Comparison of ENCODE assay signal across 18 cellular contexts in genomic region chr13:43284162-43284561, GRCh38.
DNase-seq lines count a peak whose midpoint lies in the region; ATAC-seq, FAIRE-seq and TF ChIP-seq lines count a peak whose summit lies in the region.
"Had no signal": no experiment of that assay in that cellular context is flagged by ENCODE, and none has a peak within 500 bp of the region (broad histone marks: within the 10 kb centered on the region; RNA-seq: fewer than 3 reads in every experiment).

No MANE protein-coding gene starts in this region.

- no peaks in the 10 kb centered on the region for H4K20me1 ChIP-seq in K562 (replicated peaks; ENCODE audit: control insufficient read depth, insufficient read depth, low read length)

- intact Hi-C loops in K562 (cut with micrococcal nuclease) (no loop called here), colonic mucosa (cut with DNase I) (no loop called here)

- H3K36me3 ChIP-seq in K562 (ENCODE audit: control insufficient read depth, insufficient read depth, low read length) (no peaks in the 10 kb centered on the region), colonic mucosa (no peaks in the 10 kb centered on the region)
- H3K36me3 ChIP-seq: neutrophil had no signal

- no peak overlapping the region for H2AFZ ChIP-seq in K562 (ENCODE audit: low read depth, low read length)

- no TSS peak for BruUV-seq in K562 (replicated peaks; lab: Mats Ljungman, UMichigan)

- no peak for TF ChIP-seq RAD21 in K562 (CRISPR knock-in tag; conservative IDR thresholded peaks at IDR 0.05 in 1 of 2, IDR thresholded peaks at IDR 0.05 in 1 of 2)

- H3K27me3 ChIP-seq in K562 (ENCODE audit: control insufficient read depth in 2 of 2, insufficient read depth in 2 of 2, low read length in 2 of 2) (no peaks in the 10 kb centered on the region), colonic mucosa (no peaks in the 10 kb centered on the region)
- H3K27me3 ChIP-seq: neutrophil had no signal

- no peaks in the 10 kb centered on the region for H3K9me1 ChIP-seq in K562 (ENCODE audit: control insufficient read depth, insufficient read depth, low read length)

- H3K9me3 ChIP-seq in K562 (replicated peaks; ENCODE audit: control insufficient read depth, insufficient read depth, low read depth, low read length) = no peaks in the 10 kb centered on the region
- H3K9me3 ChIP-seq in colonic mucosa = no peaks in the 10 kb centered on the region
- H3K9me3 ChIP-seq: neutrophil had no signal

- WGBS in K562 (ENCODE audit: insufficient coverage, low coverage, missing lambda C conversion rate) = 0% methylated on average over 3 of the region's 3 CpGs

- CTCF ChIA-PET in K562 (lab: Yijun Ruan, JAX; ENCODE audit: low intra/inter-chr PET ratio) = no interaction called here

- no peak for TF ChIP-seq EP300 in K562 (IDR thresholded peaks at IDR 0.05; ENCODE audit: low read length)

- in situ Hi-C loops in ACHN (cut with HindIII; ENCODE audit: low pct_ligation_motif_present, low pct_unique_long_range_greater_than_20kb, low sequenced_read_pairs) = no loop called here
- in situ Hi-C loops in K562 (cut with MboI) = no loop called here

- TF ChIP-seq POLR2A in K562 (conservative IDR thresholded peaks at IDR 0.05) = no peak

- no peak overlapping the region for H3K4me3 ChIP-seq in K562
- no peak overlapping the region for H3K4me3 ChIP-seq in fibroblast of the aortic adventitia (ENCODE audit: low read depth, low read length)
- no peak overlapping the region for H3K4me3 ChIP-seq in colonic mucosa

- POLR2A ChIA-PET in K562 (lab: Yijun Ruan, JAX) = no interaction called here

- no peak for ATAC-seq in K562
- ATAC-seq: HepG2, left lobe of liver, right cardiac atrium had no signal

- H3K9ac ChIP-seq in K562 (ENCODE audit: insufficient read depth in 1 of 2, low read depth in 2 of 2, low read length in 2 of 2) (no peak overlapping the region), colonic mucosa (ENCODE audit: low read depth in 2 of 2, low read length in 2 of 2) (no peak overlapping the region)

- H3K4me1 ChIP-seq in K562 (replicated peaks in 1 of 2; ENCODE audit: control insufficient read depth in 2 of 2, insufficient read depth in 2 of 2, low read length in 2 of 2) = no peaks in the 10 kb centered on the region
- H3K4me1 ChIP-seq in colonic mucosa = no peaks in the 10 kb centered on the region

- no peaks in the 10 kb centered on the region for H3K79me2 ChIP-seq in K562 (ENCODE audit: control insufficient read depth, insufficient read depth, low read length)

- no peak for FAIRE-seq in K562 (lab: Jason Lieb, UNC)
- FAIRE-seq: HepG2, urothelium cell line had no signal

- DNase-seq in ACHN (peak; percentile 5), OCI-M1 (lab: John Stamatoyannopoulos, UW) (peak; percentile 24), K562 (ENCODE audit: extremely low read depth in 1 of 4, low spot score in 3 of 4) (no peak), fibroblast of the aortic adventitia (ENCODE audit: low read depth) (peak; percentile 66), putamen (ENCODE audit: low spot score) (no peak), NCI-H2196 (lab: John Stamatoyannopoulos, UW; ENCODE audit: unreplicated experiment) (no peak), colonic mucosa (no peak), Ammon's horn (ENCODE audit: low spot score) (no peak)
- DNase-seq: CD8-positive, alpha-beta memory T cell; DND-41; NCI-H2029; NCI-H526; right cardiac atrium; stimulated activated CD4-positive, alpha-beta T cell treated with anti-CD3 and anti-CD28 coated beads, Interleukin-1b, Interleukin-23, amount 100 ng/mL, for 48 hours had no signal

- no peak overlapping the region for H3K27ac ChIP-seq in K562 (ENCODE audit: extremely low read depth, low read depth, low read length)
- H3K27ac ChIP-seq in colonic mucosa = no peak overlapping the region
- H3K27ac ChIP-seq: neutrophil had no signal

- no peak overlapping the region for H3K4me2 ChIP-seq in K562 (ENCODE audit: insufficient read depth, low read length)

- no peak for TF ChIP-seq CTCF in K562 (IDR thresholded peaks at IDR 0.05 in 2 of 3, conservative IDR thresholded peaks at IDR 0.05 in 1 of 3; ENCODE audit: insufficient read depth in 2 of 3, low read depth in 1 of 3, low read length in 3 of 3)
- TF ChIP-seq CTCF in fibroblast of the aortic adventitia (IDR thresholded peaks at IDR 0.05; ENCODE audit: insufficient read depth, low read length) = no peak
- TF ChIP-seq CTCF in colonic mucosa (IDR thresholded peaks at IDR 0.05) = no peak

TF ChIP-seq in K562, 482 proteins besides CTCF, POLR2A, EP300 and RAD21 (continues in another document):
- TF ChIP-seq RB1 (IDR thresholded peaks at IDR 0.05; ENCODE audit: low read depth) (no peak), RFX1 (IDR thresholded peaks at IDR 0.05) (no peak), CCAR2 (IDR thresholded peaks at IDR 0.05; ENCODE audit: low read depth, low read length) (no peak), HOXB6 (CRISPR knock-in tag; IDR thresholded peaks at IDR 0.05; ENCODE audit: borderline replicate concordance) (no peak), HMGN3 (IDR thresholded peaks at IDR 0.05; ENCODE audit: borderline replicate concordance, extremely low read depth, insufficient read length, low read depth, low read length) (no peak), ZNF316 (IDR thresholded peaks at IDR 0.05) (peak; percentile 65), TCF15 (CRISPR knock-in tag; IDR thresholded peaks at IDR 0.05) (no peak), CREM (IDR thresholded peaks at IDR 0.05; ENCODE audit: low read depth) (no peak), MAFG (tag; conservative IDR thresholded peaks at IDR 0.05) (0 out of 2 replicates have a peak, but pooled peaks have one; percentile 22), NCOA6 (IDR thresholded peaks at IDR 0.05) (no peak), MNT (conservative IDR thresholded peaks at IDR 0.05) (no peak), PATZ1 (CRISPR knock-in tag; IDR thresholded peaks at IDR 0.05; ENCODE audit: borderline replicate concordance) (no peak), ZNF609 (CRISPR knock-in tag; IDR thresholded peaks at IDR 0.05; ENCODE audit: borderline replicate concordance) (no peak)

Comparison
In these comparisons a context has a peak if more than half of its experiments do, and no peak if none do; other contexts are left out.
1. DNase-seq: peak in ACHN (single experiment), OCI-M1 (single experiment) and fibroblast of the aortic adventitia (single experiment); none in K562 (0 of 4), putamen (single experiment), NCI-H2196 (single experiment), colonic mucosa (single experiment) and Ammon's horn (single experiment).